Comparison of ENCODE assay signal across 20 cellular contexts in the genomic region with DNA sequence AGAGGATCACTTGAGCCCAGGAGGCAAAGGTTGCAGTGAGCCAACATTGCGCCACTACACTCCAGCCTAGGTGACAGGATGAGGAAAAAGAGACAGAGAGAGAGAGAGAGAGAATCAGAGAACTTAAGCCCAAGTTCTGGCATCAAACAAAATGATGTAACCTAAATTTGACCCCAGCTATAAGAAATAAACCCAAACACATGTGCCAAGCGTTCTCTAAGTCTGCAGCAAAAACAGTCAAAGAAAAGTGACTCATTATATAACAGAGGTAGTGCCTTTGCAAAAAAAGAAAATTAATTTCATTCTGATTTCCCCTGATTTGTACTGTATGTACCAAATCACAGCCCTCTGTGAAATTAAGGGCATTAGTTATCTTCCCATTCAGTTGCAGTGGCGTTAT.
"Had no signal": no experiment of that assay in that cellular context is flagged by ENCODE, and none has a peak within 500 bp of the region (broad histone marks: within the 10 kb centered on the region; RNA-seq: fewer than 3 reads in every experiment).

No MANE protein-coding gene starts in this region.

- H3K4me1 ChIP-seq: body of pancreas, prostate gland, upper lobe of right lung had no signal

- H3K27me3 Mint-ChIP-seq: activated B cell treated with CpG ODN at 0.5 μM for 24 hours; activated CD4-positive, alpha-beta memory T cell treated with anti-CD3 and anti-CD28 coated beads for 36 hours; activated naive CD8-positive, alpha-beta T cell; stimulated activated naive B cell treated with anti-CD40 and anti-IgM and Interleukin-4, amounts not matched to agents 10 μg/mL and 1 μg/mL and 100 μg/mL, for 72 hours had no signal

- H3K27me3 ChIP-seq: body of pancreas, dorsolateral prefrontal cortex, heart right ventricle, upper lobe of right lung had no signal

- H3K9me3 Mint-ChIP-seq: endodermal cell had no signal

- H3K36me3 ChIP-seq: heart right ventricle, prostate gland, upper lobe of right lung had no signal

- DNase-seq: activated B cell treated with CpG ODN at 0.5 μM for 24 hours; activated CD4-positive, alpha-beta memory T cell treated with anti-CD3 and anti-CD28 coated beads for 36 hours; activated CD4-positive, alpha-beta T cell treated with anti-CD3 and anti-CD28 coated beads for 4 hours; activated T-cell treated with anti-CD3 and anti-CD28 coated beads for 4 hours; amniotic stem cell; body of pancreas; caudate nucleus; dorsolateral prefrontal cortex; endodermal cell; heart right ventricle; kidney glomerular epithelial cell; left ventricle myocardium superior; right cardiac atrium; small intestine; stimulated activated CD4-positive, alpha-beta T cell treated with anti-CD3 and anti-CD28 coated beads, Interleukin-4, amount 100 ng/mL, for 24 hours; stimulated activated naive B cell treated with anti-CD40 and anti-IgM and Interleukin-4, amounts not matched to agents 10 μg/mL and 1 μg/mL and 100 μg/mL, for 72 hours; upper lobe of right lung had no signal

- ATAC-seq: body of pancreas; heart right ventricle; left ventricle myocardium superior; right cardiac atrium; stimulated activated naive B cell treated with anti-CD40 and anti-IgM and Interleukin-4, amounts not matched to agents 10 μg/mL and 1 μg/mL and 100 μg/mL, for 72 hours; upper lobe of right lung had no signal

- H3K4me3 Mint-ChIP-seq: activated B cell treated with CpG ODN at 0.5 μM for 24 hours; activated CD4-positive, alpha-beta memory T cell treated with anti-CD3 and anti-CD28 coated beads for 36 hours; activated naive CD8-positive, alpha-beta T cell; endodermal cell; stimulated activated naive B cell treated with anti-CD40 and anti-IgM and Interleukin-4, amounts not matched to agents 10 μg/mL and 1 μg/mL and 100 μg/mL, for 72 hours had no signal

- H3K27ac Mint-ChIP-seq: activated B cell treated with CpG ODN at 0.5 μM for 24 hours; activated CD4-positive, alpha-beta memory T cell treated with anti-CD3 and anti-CD28 coated beads for 36 hours; activated naive CD8-positive, alpha-beta T cell; endodermal cell; stimulated activated naive B cell treated with anti-CD40 and anti-IgM and Interleukin-4, amounts not matched to agents 10 μg/mL and 1 μg/mL and 100 μg/mL, for 72 hours had no signal

- H3K4me1 Mint-ChIP-seq: activated B cell treated with CpG ODN at 0.5 μM for 24 hours; stimulated activated naive B cell treated with anti-CD40 and anti-IgM and Interleukin-4, amounts not matched to agents 10 μg/mL and 1 μg/mL and 100 μg/mL, for 72 hours had no signal

- H3K9me3 ChIP-seq: body of pancreas, heart right ventricle, prostate gland, upper lobe of right lung had no signal

- H3K4me3 ChIP-seq: body of pancreas, dorsolateral prefrontal cortex, heart right ventricle, prostate gland, upper lobe of right lung had no signal

- H3K27ac ChIP-seq: body of pancreas, dorsolateral prefrontal cortex, epithelial cell of prostate, heart right ventricle, prostate gland, upper lobe of right lung had no signal

- H3K36me3 Mint-ChIP-seq: activated CD4-positive, alpha-beta memory T cell treated with anti-CD3 and anti-CD28 coated beads for 36 hours; activated naive CD8-positive, alpha-beta T cell; stimulated activated naive B cell treated with anti-CD40 and anti-IgM and Interleukin-4, amounts not matched to agents 10 μg/mL and 1 μg/mL and 100 μg/mL, for 72 hours had no signal
